Comparison of ENCODE assay signal across 9 cellular contexts in the genomic region with DNA sequence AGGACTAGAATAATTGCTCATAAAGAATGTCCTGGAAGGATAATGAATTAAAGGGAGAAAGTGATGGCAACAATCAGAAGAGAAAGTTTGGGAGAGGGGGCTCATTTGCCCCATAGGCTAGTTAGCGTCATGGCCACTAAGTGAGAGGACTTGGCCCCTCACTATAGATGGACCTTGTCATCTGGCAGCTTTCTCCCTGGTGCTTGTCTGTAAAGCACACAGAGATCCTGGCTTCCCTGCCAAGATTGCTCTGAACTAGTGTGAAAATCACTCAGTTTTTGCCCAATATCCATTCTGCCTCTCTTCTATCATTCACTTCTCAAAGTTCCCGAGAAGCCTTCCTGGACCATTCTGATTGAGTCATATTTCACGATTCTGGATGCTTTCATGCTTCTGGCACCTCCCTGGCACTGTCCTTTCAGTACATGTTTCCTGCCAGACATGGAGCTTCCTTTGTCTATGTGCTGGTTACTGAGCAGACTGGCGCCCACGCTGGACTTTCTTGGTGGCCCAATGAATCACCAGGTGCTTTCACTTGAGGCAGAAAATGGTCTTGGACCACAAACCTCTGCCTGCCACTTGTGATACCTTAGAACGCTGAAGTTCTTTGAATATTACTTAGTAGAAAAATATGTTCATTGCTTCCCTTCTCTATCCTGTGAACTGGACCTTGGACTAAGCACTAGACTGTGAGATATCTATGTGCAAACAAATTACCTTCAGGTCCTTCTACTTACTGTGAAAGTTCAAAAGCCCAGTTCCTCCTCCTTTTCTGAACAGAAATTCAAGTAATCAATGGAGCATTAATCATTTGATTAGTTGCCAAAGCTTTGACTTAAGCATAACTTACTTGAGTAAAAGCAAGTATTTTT.
DNase-seq lines count a peak whose midpoint lies in the region; ATAC-seq and TF ChIP-seq lines count a peak whose summit lies in the region.
"Had no signal": no experiment of that assay in that cellular context is flagged by ENCODE, and none has a peak within 500 bp of the region (broad histone marks: within the 10 kb centered on the region; RNA-seq: fewer than 3 reads in every experiment).

No MANE protein-coding gene starts in this region.

- no peak for TF ChIP-seq CTCF in mammary epithelial cell (conservative IDR thresholded peaks at IDR 0.05 in 1 of 2, IDR thresholded peaks at IDR 0.05 in 1 of 2; ENCODE audit: extremely low read depth in 1 of 2, insufficient read depth in 1 of 2, low read depth in 1 of 2, low read length in 2 of 2)

- peak overlapping the region; percentile 13 for H3K4me2 ChIP-seq in mammary epithelial cell (ENCODE audit: insufficient read depth, low read depth, low read length)

- DNase-seq in GM03348 (ENCODE audit: low spot score) (peak; percentile 24), NCI-H446 treated with DMSO at 0.1 percent for 48 hours (lab: John Stamatoyannopoulos, UW) (peak; percentile 59), mammary epithelial cell (peak; percentile 59), HK-2 (ENCODE audit: unreplicated experiment) (no peak)
- peak; percentile 30 to 31 for DNase-seq in stimulated activated CD4-positive, alpha-beta T cell treated with anti-CD3 and anti-CD28 coated beads, Interleukin-2, amount 100 ng/mL, for 48 hours
- DNase-seq: Peyer's patch, T-helper 9 cell had no signal

- no TSS peak for BruUV-seq in mammary epithelial cell (replicated peaks; lab: Mats Ljungman, UMichigan)

- no peak for ATAC-seq in HG03432 (IDR thresholded peaks at IDR 0.05; ENCODE audit: unreplicated experiment)
- ATAC-seq in HG02610 (IDR thresholded peaks at IDR 0.05; ENCODE audit: unreplicated experiment), result no peak

- H3K4me3 ChIP-seq in mammary epithelial cell (replicated peaks in 1 of 3; ENCODE audit: insufficient read depth in 1 of 3, low read depth in 2 of 3, low read length in 3 of 3), result no peak overlapping the region
- H3K4me3 ChIP-seq: Peyer's patch had no signal

- no peaks in the 10 kb centered on the region for H3K36me3 ChIP-seq in mammary epithelial cell (ENCODE audit: insufficient read depth, low read length)
- H3K36me3 ChIP-seq: Peyer's patch had no signal

- no peaks in the 10 kb centered on the region for H3K9me3 ChIP-seq in mammary epithelial cell (replicated peaks; ENCODE audit: insufficient read depth, low read length)
- H3K9me3 ChIP-seq: Peyer's patch had no signal

- H2AFZ ChIP-seq in mammary epithelial cell (ENCODE audit: low read depth, low read length), result no peak overlapping the region

- no peak overlapping the region for H3K27ac ChIP-seq in mammary epithelial cell (ENCODE audit: insufficient read depth, low read depth, low read length)
- H3K27ac ChIP-seq: Peyer's patch had no signal

- no peaks in the 10 kb centered on the region for H4K20me1 ChIP-seq in mammary epithelial cell (ENCODE audit: insufficient read depth, low read length)

- dilution Hi-C loops in mammary epithelial cell (cut with HindIII; ENCODE audit: low sequenced_read_pairs), result no loop called here

- in situ Hi-C loops in mammary epithelial cell (cut with MboI; ENCODE audit: low sequenced_read_pairs in 2 of 2), result no loop called here

- peaks cover 8% of the 10 kb centered on the region for H3K4me1 ChIP-seq in mammary epithelial cell (ENCODE audit: insufficient read depth, low read length)

- no peaks in the 10 kb centered on the region for H3K27me3 ChIP-seq in mammary epithelial cell (ENCODE audit: insufficient read depth, low read length)
- H3K27me3 ChIP-seq: Peyer's patch had no signal

- H3K79me2 ChIP-seq in mammary epithelial cell (ENCODE audit: insufficient read depth, low read length), result no peaks in the 10 kb centered on the region

- no peak overlapping the region for H3K9ac ChIP-seq in mammary epithelial cell (ENCODE audit: insufficient read depth, low read length)

- intact Hi-C loops in mammary epithelial cell (cut with micrococcal nuclease), result no loop called here

- CTCF ChIA-PET in mammary epithelial cell (lab: Charles Lee; ENCODE audit: low non-redundant PET), result no interaction called here

- WGBS in mammary epithelial cell (ENCODE audit: low coverage, missing lambda C conversion rate), result 18% methylated on average over 6 of the region's 6 CpGs
